ENCODE assay signal across 18 cellular contexts in genomic region chr2:165584126-165584525, GRCh38.
"Had no signal": no experiment of that assay in that cellular context is flagged by ENCODE, and none has a peak within 500 bp of the region (broad histone marks: within the 10 kb centered on the region; RNA-seq: fewer than 3 reads in every experiment).

No MANE protein-coding gene starts in this region.

- DNase-seq: activated gamma-delta T cell; activated T-cell treated with anti-CD3 and anti-CD28 coated beads, Interleukin-2, amount 50 U/mL, for 72 hours; adrenal gland; cerebellar nuclear complex; effector CD4-positive, alpha-beta T cell; foreskin fibroblast; mesenchymal stem cell; natural killer cell; sigmoid colon; spleen; stimulated activated CD4-positive, alpha-beta T cell treated with anti-CD3 and anti-CD28 coated beads, Interleukin-4, amount 100 ng/mL, for 4 hours; T1000; testis; upper lobe of right lung had no signal

- H3K4me1 ChIP-seq: parathyroid adenoma, testis had no signal

- H3K9me3 Mint-ChIP-seq: activated naive CD4-positive, alpha-beta T cell treated with anti-CD3 and anti-CD28 coated beads, Interleukin-2, amount 50 U/mL, for 24 hours; activated T-cell treated with anti-CD3 and anti-CD28 coated beads, Interleukin-2, amount 50 U/mL, for 72 hours; natural killer cell; stimulated activated memory B cell treated with anti-CD40 and anti-IgM and Interleukin-4, amounts not matched to agents 10 μg/mL and 1 μg/mL and 100 μg/mL, for 72 hours had no signal

- H3K4me3 ChIP-seq: adrenal gland, sigmoid colon, spleen, testis, upper lobe of right lung had no signal

- H3K4me3 Mint-ChIP-seq: activated naive CD4-positive, alpha-beta T cell treated with anti-CD3 and anti-CD28 coated beads, Interleukin-2, amount 50 U/mL, for 24 hours; activated T-cell treated with anti-CD3 and anti-CD28 coated beads, Interleukin-2, amount 50 U/mL, for 72 hours; natural killer cell; stimulated activated memory B cell treated with anti-CD40 and anti-IgM and Interleukin-4, amounts not matched to agents 10 μg/mL and 1 μg/mL and 100 μg/mL, for 72 hours had no signal

- H3K27ac ChIP-seq: adrenal gland, neutrophil, parathyroid adenoma, sigmoid colon, spleen, testis, upper lobe of right lung had no signal

- H3K9me3 ChIP-seq: adrenal gland, neutrophil, sigmoid colon, spleen, testis, upper lobe of right lung had no signal

- H3K27me3 Mint-ChIP-seq: stimulated activated memory B cell treated with anti-CD40 and anti-IgM and Interleukin-4, amounts not matched to agents 10 μg/mL and 1 μg/mL and 100 μg/mL, for 72 hours had no signal

- H2AFZ ChIP-seq: parathyroid adenoma had no signal

- H3K36me3 Mint-ChIP-seq: activated naive CD4-positive, alpha-beta T cell treated with anti-CD3 and anti-CD28 coated beads, Interleukin-2, amount 50 U/mL, for 24 hours; natural killer cell; stimulated activated memory B cell treated with anti-CD40 and anti-IgM and Interleukin-4, amounts not matched to agents 10 μg/mL and 1 μg/mL and 100 μg/mL, for 72 hours had no signal

- H3K27ac Mint-ChIP-seq: activated naive CD4-positive, alpha-beta T cell treated with anti-CD3 and anti-CD28 coated beads, Interleukin-2, amount 50 U/mL, for 24 hours; activated T-cell treated with anti-CD3 and anti-CD28 coated beads, Interleukin-2, amount 50 U/mL, for 72 hours; natural killer cell; stimulated activated memory B cell treated with anti-CD40 and anti-IgM and Interleukin-4, amounts not matched to agents 10 μg/mL and 1 μg/mL and 100 μg/mL, for 72 hours had no signal

- H3K79me2 ChIP-seq: parathyroid adenoma had no signal

- H3K4me1 Mint-ChIP-seq: activated naive CD4-positive, alpha-beta T cell treated with anti-CD3 and anti-CD28 coated beads, Interleukin-2, amount 50 U/mL, for 24 hours; natural killer cell had no signal

- H3K36me3 ChIP-seq: adrenal gland, neutrophil, sigmoid colon, spleen, upper lobe of right lung had no signal
